In genomic region chr2:20209373-20210109, GRCh38 we compare ENCODE assay signal across 21 cellular contexts.
DNase-seq lines count a peak whose midpoint lies in the region; ATAC-seq and TF ChIP-seq lines count a peak whose summit lies in the region.
"Had no signal": no experiment of that assay in that cellular context is flagged by ENCODE, and none has a peak within 500 bp of the region (broad histone marks: within the 10 kb centered on the region; RNA-seq: fewer than 3 reads in every experiment).

No MANE protein-coding gene starts in this region.

- DNase-seq in RPMI8226 (peak; percentile 50), epithelial cell of esophagus (ENCODE audit: low read depth) (peak; percentile 67), T-helper 9 cell (no peak), NCI-H146 (lab: John Stamatoyannopoulos, UW) (no peak)
- DNase-seq in NK-92 treated with Interleukin-12 subunit alpha and Interleukin-12 subunit beta, amount 100 ng/mL, for 24 hours (lab: John Stamatoyannopoulos, UW), result no peak
- DNase-seq: activated CD4-positive, alpha-beta T cell treated with anti-CD3 and anti-CD28 coated beads, Interleukin-2, amount 10 ng/mL, durations not matched to agents 24 days and 14 days; activated CD8-positive, alpha-beta memory T cell treated with anti-CD3 and anti-CD28 coated beads, Interleukin-2, amount 10 ng/mL, durations not matched to agents 7 days and 5 days; heart right ventricle; immature natural killer cell; Kasumi-1; NCI-H1105 treated with DMSO at 0.1 percent for 48 hours; NCI-H510A; occipital lobe; SHP77; stimulated activated CD4-positive, alpha-beta T cell treated with anti-CD3 and anti-CD28 coated beads, Interleukin-12 subunit alpha, Interleukin-12 subunit beta, amount 100 ng/mL, for 4 hours; SW 1271 had no signal

- no peak for ATAC-seq in GM19395 (IDR thresholded peaks at IDR 0.05; ENCODE audit: unreplicated experiment)
- ATAC-seq: activated CD8-positive, alpha-beta memory T cell treated with anti-CD3 and anti-CD28 coated beads, Interleukin-2, amount 10 ng/mL, durations not matched to agents 7 days and 5 days; activated T-helper 17 cell treated with anti-CD3 and anti-CD28 coated beads, Interleukin-2, amount 50 U/mL, for 72 hours; heart right ventricle had no signal

- no peaks in the 10 kb centered on the region for H3K9me3 ChIP-seq in mucosa of stomach (ENCODE audit: control insufficient read depth, low read length)
- H3K9me3 ChIP-seq: heart right ventricle had no signal

- TF ChIP-seq CTCF in 22Rv1 (IDR thresholded peaks at IDR 0.05) (no peak), epithelial cell of esophagus (IDR thresholded peaks at IDR 0.05; ENCODE audit: insufficient read depth, low read depth, low read length, missing control alignments) (no peak)

- H3K27ac ChIP-seq in 22Rv1, result peak overlapping the region; percentile 81
- H3K27ac ChIP-seq: heart right ventricle had no signal

- no peak overlapping the region for H3K4me3 ChIP-seq in epithelial cell of esophagus (ENCODE audit: low read length)
- no peak overlapping the region for H3K4me3 ChIP-seq in mucosa of stomach (ENCODE audit: low read length)
- H3K4me3 ChIP-seq: heart right ventricle, lung had no signal

- H3K4me1 ChIP-seq in mucosa of stomach (ENCODE audit: control insufficient read depth, insufficient read depth, low read length), result peaks cover 100% of the 10 kb centered on the region

- H3K27me3 ChIP-seq in mucosa of stomach (ENCODE audit: control insufficient read depth, insufficient read depth, low read length), result no peaks in the 10 kb centered on the region
- H3K27me3 ChIP-seq: heart right ventricle had no signal

- H3K36me3 ChIP-seq in mucosa of stomach (ENCODE audit: control insufficient read depth, insufficient read depth, low read length), result no peaks in the 10 kb centered on the region
- H3K36me3 ChIP-seq: heart right ventricle had no signal

- peak overlapping the region; percentile 68 for H3K9ac ChIP-seq in mucosa of stomach (ENCODE audit: low read length)

Comparison
In these comparisons a context has a peak if more than half of its experiments do, and no peak if none do; other contexts are left out.
1. DNase-seq: peak in RPMI8226 (single experiment) and epithelial cell of esophagus (single experiment); none in T-helper 9 cell (single experiment), NCI-H146 (single experiment) and NK-92 treated with Interleukin-12 subunit alpha and Interleukin-12 subunit beta, amount 100 ng/mL, for 24 hours (single experiment).